Comparison of ENCODE assay signal across 26 cellular contexts in genomic region chr10:79430946-79431345, GRCh38. TPM values are rescaled to one million over a fixed set of nuclear protein-coding genes. Genes with fewer than 3 reads are reported as not detected.
DNase-seq lines count a peak whose midpoint lies in the region; ATAC-seq and TF ChIP-seq lines count a peak whose summit lies in the region.
"Had no signal": no experiment of that assay in that cellular context is flagged by ENCODE, and none has a peak within 500 bp of the region (broad histone marks: within the 10 kb centered on the region; RNA-seq: fewer than 3 reads in every experiment).

No MANE protein-coding gene starts in this region.

- H3K36me3 Mint-ChIP-seq in CD14-positive monocyte (peaks cover 56 to 68% of the 10 kb centered on the region in 2 donors), brain (peaks cover 32% of the 10 kb centered on the region)
- H3K36me3 Mint-ChIP-seq: activated CD8-positive, alpha-beta memory T cell treated with anti-CD3 and anti-CD28 coated beads, Interleukin-2, amount 10 ng/mL, durations not matched to agents 7 days and 5 days had no signal

- 44 to 67% (median 62%) methylated on average over 1 to 2 of the region's 2 CpGs for WGBS in stomach, 5 donors

- H3K27me3 Mint-ChIP-seq in CD14-positive monocyte (ENCODE audit: low read depth in 3 of 3) (peaks cover 2 to 8% (median 3%) of the 10 kb centered on the region in 3 donors), brain (peaks cover 4% of the 10 kb centered on the region)
- H3K27me3 Mint-ChIP-seq: memory B cell, T-helper 17 cell had no signal

- H3K27ac ChIP-seq in muscle layer of colon (ENCODE audit: low read depth, low read length) (peak overlapping the region; percentile 61), stomach (peak overlapping the region in 3 of 5 donors; percentile 43 to 95 (median 88))
- H3K27ac ChIP-seq: BLaER1 had no signal

- H3K27me3 ChIP-seq in muscle layer of colon (ENCODE audit: control insufficient read depth in 1 of 2, insufficient read depth in 2 of 2, low read length in 2 of 2) (no peaks in the 10 kb centered on the region), stomach (no peaks in the 10 kb centered on the region)
- H3K27me3 ChIP-seq: BLaER1, tibial artery had no signal

- DNase-seq in CD14-positive monocyte (ENCODE audit: low spot score) (peak; percentile 11), stomach (no peak), GM03348 (ENCODE audit: low spot score) (no peak), putamen (ENCODE audit: low spot score) (no peak)
- DNase-seq in activated CD8-positive, alpha-beta memory T cell treated with anti-CD3 and anti-CD28 coated beads for 24 hours, result no peak
- DNase-seq: activated CD4-positive, alpha-beta T cell treated with anti-CD3 and anti-CD28 coated beads for 48 hours; activated CD8-positive, alpha-beta memory T cell treated with anti-CD3 and anti-CD28 coated beads, Interleukin-2, amount 10 ng/mL, durations not matched to agents 7 days and 5 days; activated naive CD4-positive, alpha-beta T cell treated with Interleukin-2 at 50 U/mL for 16 hours; activated T-cell treated with anti-CD3 and anti-CD28 coated beads, Interleukin-2, amount 50 U/mL, for 72 hours; amniotic stem cell; Caco-2; DMS79 treated with DMSO at 0.1 percent for 48 hours; H9; Karpas-422; NCI-H1694 treated with DMSO at 0.1 percent for 48 hours; NCI-H526 treated with DMSO at 0.1 percent for 48 hours; stimulated activated CD4-positive, alpha-beta T cell treated with anti-CD3 and anti-CD28 coated beads, Interleukin-4, amount 100 ng/mL, for 4 hours; stimulated activated naive CD4-positive, alpha-beta T cell treated with Interleukin-2 at 50 U/mL for 16 hours; T-helper 17 cell had no signal

- intact Hi-C loops in CD14-positive monocyte (cut with micrococcal nuclease), result no loop called here
- intact Hi-C loops in stomach (cut with DNase I; ENCODE audit: low total_unique reads), result no loop called here

- no peaks in the 10 kb centered on the region for H3K9me3 ChIP-seq in muscle layer of colon (ENCODE audit: low read length)
- H3K9me3 ChIP-seq in stomach, result no peaks in the 10 kb centered on the region
- H3K9me3 ChIP-seq: BLaER1, Caco-2, tibial artery had no signal

- no peak for ATAC-seq in GM21528 (IDR thresholded peaks at IDR 0.05; ENCODE audit: low FRiP score, unreplicated experiment)
- ATAC-seq: activated CD8-positive, alpha-beta memory T cell treated with anti-CD3 and anti-CD28 coated beads, Interleukin-2, amount 10 ng/mL, durations not matched to agents 7 days and 5 days; activated T-cell treated with anti-CD3 and anti-CD28 coated beads, Interleukin-2, amount 50 U/mL, for 72 hours; left colon; T-helper 17 cell had no signal

- H3K36me3 ChIP-seq in muscle layer of colon (ENCODE audit: insufficient read depth, low read length) (peaks cover 38% of the 10 kb centered on the region), stomach (peaks cover 4 to 41% (median 40%) of the 10 kb centered on the region in 4 donors)

- peaks cover 40% of the 10 kb centered on the region for H3K4me1 Mint-ChIP-seq in CD14-positive monocyte
- H3K4me1 Mint-ChIP-seq in brain, result peaks cover 41% of the 10 kb centered on the region
- H3K4me1 Mint-ChIP-seq: memory B cell had no signal

- H3K9ac ChIP-seq in muscle layer of colon (ENCODE audit: low read length), result no peak overlapping the region
- H3K9ac ChIP-seq: BLaER1 had no signal

- TF ChIP-seq POLR2A in stomach (IDR thresholded peaks at IDR 0.05), result no peak

- H3K4me3 Mint-ChIP-seq in CD14-positive monocyte, result no peak overlapping the region
- no peak overlapping the region for H3K4me3 Mint-ChIP-seq in brain
- H3K4me3 Mint-ChIP-seq: activated CD8-positive, alpha-beta memory T cell treated with anti-CD3 and anti-CD28 coated beads, Interleukin-2, amount 10 ng/mL, durations not matched to agents 7 days and 5 days; activated T-cell treated with anti-CD3 and anti-CD28 coated beads, Interleukin-2, amount 50 U/mL, for 72 hours; H9; memory B cell; T-helper 17 cell had no signal

- TF ChIP-seq CTCF in CD14-positive monocyte (IDR thresholded peaks at IDR 0.05), result no peak
- TF ChIP-seq CTCF in brain (conservative IDR thresholded peaks at IDR 0.05), result no peak
- no peak for TF ChIP-seq CTCF in stomach (IDR thresholded peaks at IDR 0.05)

- H3K9me3 Mint-ChIP-seq in CD14-positive monocyte (peaks cover 0 to 2% (median 0%) of the 10 kb centered on the region in 7 donors), brain (peaks cover 0 to 7% (median 0%) of the 10 kb centered on the region in 5 experiments)
- H3K9me3 Mint-ChIP-seq: activated T-cell treated with anti-CD3 and anti-CD28 coated beads, Interleukin-2, amount 50 U/mL, for 72 hours; H9 had no signal

- no peak overlapping the region for H3K27ac Mint-ChIP-seq in CD14-positive monocyte
- peak overlapping the region in 3 of 5 experiments; percentile 36 to 84 (median 48) for H3K27ac Mint-ChIP-seq in brain
- H3K27ac Mint-ChIP-seq: activated CD8-positive, alpha-beta memory T cell treated with anti-CD3 and anti-CD28 coated beads, Interleukin-2, amount 10 ng/mL, durations not matched to agents 7 days and 5 days; activated T-cell treated with anti-CD3 and anti-CD28 coated beads, Interleukin-2, amount 50 U/mL, for 72 hours; H9; memory B cell; T-helper 17 cell had no signal

- peaks cover 68% of the 10 kb centered on the region for H3K4me1 ChIP-seq in muscle layer of colon (ENCODE audit: insufficient read depth, low read length)
- peaks cover 32 to 70% (median 49%) of the 10 kb centered on the region in 4 donors for H3K4me1 ChIP-seq in stomach

- H3K4me3 ChIP-seq in muscle layer of colon (ENCODE audit: low read depth in 1 of 2, low read length in 2 of 2), result no peak overlapping the region
- H3K4me3 ChIP-seq in stomach, result no peak overlapping the region
- H3K4me3 ChIP-seq: BLaER1, tibial artery had no signal

- no peak for TF ChIP-seq EP300 in stomach (IDR thresholded peaks at IDR 0.05)

RNA-seq across cellular contexts. Expression of gene ZCCHC24, which starts 14.5 kb away (rescaled TPM):
- 1 to 10 TPM; 4.0 to 5.0 TPM for polyA plus RNA-seq in CD14-positive monocyte
- polyA plus RNA-seq in brain (ENCODE audit: insufficient read depth, low read depth, low replicate concordance), result 38.1 TPM
- 10 to 100 TPM in 4 of 5 donors, 1 to 10 TPM in 1; 9.7 to 60.3 (median 28.0) TPM for total RNA-seq in stomach
- 10 to 100 TPM; 13.3 to 53.0 (median 45.3) TPM for polyA plus RNA-seq in stomach

Comparison
In these comparisons a context has a peak if more than half of its experiments do, and no peak if none do; other contexts are left out.
1. H3K27ac Mint-ChIP-seq: peak in brain (3 of 5); none in CD14-positive monocyte (0 of 7).